ENCODE assay signal across 8 cellular contexts in the genomic region with DNA sequence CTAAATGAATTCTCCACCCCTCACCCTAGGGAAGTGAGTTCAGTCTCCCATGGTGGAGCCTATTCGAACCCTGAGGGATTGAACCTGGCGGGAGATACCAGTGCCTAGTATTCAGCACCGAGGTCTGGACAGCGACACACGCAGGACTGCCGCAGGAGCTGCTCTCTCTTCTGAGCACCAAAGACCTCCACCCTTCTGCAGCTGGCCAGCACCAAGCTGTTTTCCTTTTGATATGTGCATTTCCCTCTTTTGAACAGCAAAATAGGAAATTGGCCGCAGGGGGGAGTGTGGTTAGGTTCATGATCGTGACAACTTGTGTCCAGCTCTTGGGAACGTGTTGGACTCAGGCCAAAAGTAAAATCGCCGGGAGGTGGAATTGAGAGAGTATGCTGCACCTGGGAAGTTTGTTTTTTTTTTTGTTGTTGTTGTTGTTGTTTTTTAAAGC. TPM values are rescaled to one million over a fixed set of nuclear protein-coding genes. Genes with fewer than 3 reads are reported as not detected.
DNase-seq lines count a peak whose midpoint lies in the region; ATAC-seq and TF ChIP-seq lines count a peak whose summit lies in the region.

No MANE protein-coding gene starts in this region.

- CTCF ChIA-PET in CD8-positive, alpha-beta T cell (lab: Charles Lee) = no interaction called here
- CTCF ChIA-PET in IMR-90 (lab: Yijun Ruan, JAX) = no interaction called here

- H2AK5ac ChIP-seq in IMR-90 (ENCODE audit: low read depth, low read length) = no peak overlapping the region

- no peak overlapping the region for H3K4ac ChIP-seq in IMR-90 (ENCODE audit: low read depth, low read length)

- H3K79me1 ChIP-seq in IMR-90 (ENCODE audit: low read depth in 1 of 2, low read length in 2 of 2) = no peaks in the 10 kb centered on the region

- H3K36me3 Mint-ChIP-seq in CD8-positive, alpha-beta T cell = no peaks in the 10 kb centered on the region

- no peak overlapping the region for H2BK120ac ChIP-seq in IMR-90 (ENCODE audit: low read depth, low read length)

- no peak overlapping the region for H2BK20ac ChIP-seq in IMR-90 (ENCODE audit: low read depth, low read length)

- peaks cover 4% of the 10 kb centered on the region for H3K4me1 Mint-ChIP-seq in CD8-positive, alpha-beta T cell (ENCODE audit: low read depth)

- no peak for TF ChIP-seq CTCF in CD8-positive, alpha-beta T cell (IDR thresholded peaks at IDR 0.05)
- no peak for TF ChIP-seq CTCF in IMR-90 (conservative IDR thresholded peaks at IDR 0.05; ENCODE audit: low read depth, low read length)
- TF ChIP-seq CTCF in RWPE2 (IDR thresholded peaks at IDR 0.05; ENCODE audit: poor library complexity, severe bottlenecking) = no peak
- TF ChIP-seq CTCF in astrocyte of the spinal cord (IDR thresholded peaks at IDR 0.05; ENCODE audit: low read depth, low read length) = no peak
- TF ChIP-seq CTCF in WERI-Rb-1 (IDR thresholded peaks at IDR 0.05; ENCODE audit: low read depth, low read length) = no peak

- H3K23ac ChIP-seq in IMR-90 (ENCODE audit: low read depth, low read length) = no peak overlapping the region

- H3K36me3 ChIP-seq in CD8-positive, alpha-beta T cell (ENCODE audit: insufficient read depth, low read length) = no peaks in the 10 kb centered on the region
- H3K36me3 ChIP-seq in IMR-90 (ENCODE audit: control insufficient read depth, insufficient read depth, low read length) (no peaks in the 10 kb centered on the region), RWPE2 (ENCODE audit: low read depth) (no peaks in the 10 kb centered on the region), iPS-18a (ENCODE audit: control insufficient read depth, low read depth, low read length) (no peaks in the 10 kb centered on the region), WERI-Rb-1 (no peaks in the 10 kb centered on the region)

- no peaks in the 10 kb centered on the region for H3K9me3 ChIP-seq in CD8-positive, alpha-beta T cell (ENCODE audit: low read length)
- H3K9me3 ChIP-seq in IMR-90 (ENCODE audit: control insufficient read depth, insufficient read depth, low read length) = peaks cover 7% of the 10 kb centered on the region; the same call in 1 of the 2 replicates
- no peaks in the 10 kb centered on the region for H3K9me3 ChIP-seq in RWPE2 (ENCODE audit: severe bottlenecking)
- no peaks in the 10 kb centered on the region for H3K9me3 ChIP-seq in iPS-18a (ENCODE audit: control insufficient read depth, low read depth, low read length)
- no peaks in the 10 kb centered on the region for H3K9me3 ChIP-seq in WERI-Rb-1 (ENCODE audit: severe bottlenecking)

- no peaks in the 10 kb centered on the region for H3K9me3 Mint-ChIP-seq in CD8-positive, alpha-beta T cell

- no peak overlapping the region for H3K27ac Mint-ChIP-seq in CD8-positive, alpha-beta T cell

- H3K27me3 Mint-ChIP-seq in CD8-positive, alpha-beta T cell (ENCODE audit: low read depth) = peaks cover 55% of the 10 kb centered on the region

- no peak overlapping the region for H3K18ac ChIP-seq in IMR-90 (ENCODE audit: low read depth, low read length)

- H3K9ac ChIP-seq in IMR-90 (ENCODE audit: low read depth, low read length) (no peak overlapping the region), iPS-18a (ENCODE audit: low read length) (no peak overlapping the region)

- in situ Hi-C loops in IMR-90 (cut with MboI; ENCODE audit: low sequenced_read_pairs) = no loop called here
- in situ Hi-C loops in astrocyte of the spinal cord (cut with HindIII; ENCODE audit: low sequenced_read_pairs) = no loop called here

- no peak for TF ChIP-seq POLR2A in IMR-90 (IDR thresholded peaks at IDR 0.05; ENCODE audit: low read depth, low read length)

- BruUV-seq in IMR-90 (replicated peaks; lab: Mats Ljungman, UMichigan) = no TSS peak

- no peak overlapping the region for H3K14ac ChIP-seq in IMR-90 (replicated peaks; ENCODE audit: low read depth, low read length)

- no peak for TF ChIP-seq RAD21 in IMR-90 (IDR thresholded peaks at IDR 0.05; ENCODE audit: low read length)

- H3K27ac ChIP-seq in CD8-positive, alpha-beta T cell (ENCODE audit: low read depth, low read length) = no peak overlapping the region
- no peak overlapping the region for H3K27ac ChIP-seq in IMR-90 (ENCODE audit: insufficient read depth, low read length)
- no peak overlapping the region for H3K27ac ChIP-seq in RWPE2 (ENCODE audit: poor library complexity, severe bottlenecking)
- H3K27ac ChIP-seq in iPS-18a (ENCODE audit: low read length) = no peak overlapping the region
- no peak overlapping the region for H3K27ac ChIP-seq in WERI-Rb-1

- no peak overlapping the region for H2BK5ac ChIP-seq in IMR-90 (ENCODE audit: low read depth, low read length, poor library complexity, severe bottlenecking)

- no peaks in the 10 kb centered on the region for H3K4me1 ChIP-seq in CD8-positive, alpha-beta T cell (ENCODE audit: insufficient read depth, low read length)
- H3K4me1 ChIP-seq in IMR-90 (ENCODE audit: control insufficient read depth, insufficient read depth, low read length) (no peaks in the 10 kb centered on the region; the same call in 1 of the 2 replicates), RWPE2 (ENCODE audit: insufficient read depth, poor library complexity, severe bottlenecking) (peaks cover 4% of the 10 kb centered on the region), iPS-18a (ENCODE audit: control insufficient read depth, low read depth, low read length) (peaks cover 22% of the 10 kb centered on the region)

- 0% methylated on average over 3 of the region's 11 CpGs; no CpG with 5 or more reads in 1 of the 2 experiments for WGBS in IMR-90 (ENCODE audit: extremely low coverage in 2 of 2, insufficient read length in 1 of 2), 2 experiments

- no peak overlapping the region for H3K56ac ChIP-seq in IMR-90 (ENCODE audit: extremely low read depth, insufficient read depth, low read length)

- peak overlapping the region; percentile 1 for H2AFZ ChIP-seq in IMR-90 (replicated peaks; ENCODE audit: low read length, poor library complexity)

- H2BK15ac ChIP-seq in IMR-90 (ENCODE audit: low read depth, low read length) = no peak overlapping the region

- no peaks in the 10 kb centered on the region for H3K9me1 ChIP-seq in IMR-90 (ENCODE audit: insufficient read depth, low read length)

- H3K4me3 Mint-ChIP-seq in CD8-positive, alpha-beta T cell = no peak overlapping the region

- H4K8ac ChIP-seq in IMR-90 (ENCODE audit: low read depth in 2 of 2, low read length in 2 of 2) = no peak overlapping the region

- H3K4me3 ChIP-seq in CD8-positive, alpha-beta T cell (ENCODE audit: low read depth, low read length) = no peak overlapping the region
- H3K4me3 ChIP-seq in IMR-90 (ENCODE audit: insufficient read depth, low read depth, low read length) (no peak overlapping the region), RWPE2 (ENCODE audit: severe bottlenecking) (no peak overlapping the region), astrocyte of the spinal cord (ENCODE audit: low read depth, low read length) (no peak overlapping the region), iPS-18a (ENCODE audit: low read length) (peak overlapping the region; percentile 45), WERI-Rb-1 (ENCODE audit: low read depth, low read length) (no peak overlapping the region)

- intact Hi-C loops in CD8-positive, alpha-beta T cell (cut with DNase I, micrococcal nuclease) = loop anchor here in 1 of 2 experiments (5.0 kb wide), 1 partner anchor 48 kb away; no protein-coding TSS in a partner anchor
- intact Hi-C loops in IMR-90 (cut with micrococcal nuclease) = no loop called here

- no peak overlapping the region for H4K91ac ChIP-seq in IMR-90 (ENCODE audit: insufficient read depth, low read depth, low read length)

- peak; percentile 62 for ATAC-seq in CD8-positive, alpha-beta T cell
- ATAC-seq in GM19468 (IDR thresholded peaks at IDR 0.05; ENCODE audit: extremely low read depth, unreplicated experiment) = peak; percentile 67
- ATAC-seq in IMR-90 (ENCODE audit: low read depth) = peak; percentile 100
- peak; percentile 82 for ATAC-seq in RWPE2 (ENCODE audit: low read depth)

- no peak overlapping the region for H4K5ac ChIP-seq in IMR-90 (ENCODE audit: low read depth, low read length)

- peaks cover 25% of the 10 kb centered on the region for H3K27me3 ChIP-seq in CD8-positive, alpha-beta T cell (ENCODE audit: insufficient read depth, low read length)
- H3K27me3 ChIP-seq in IMR-90 (ENCODE audit: control insufficient read depth, insufficient read depth, low read length) (peaks cover 43% of the 10 kb centered on the region), RWPE2 (ENCODE audit: insufficient read depth, poor library complexity, severe bottlenecking) (peaks cover 51% of the 10 kb centered on the region), iPS-18a (ENCODE audit: control insufficient read depth, insufficient read depth, low read length) (peaks cover 67% of the 10 kb centered on the region), WERI-Rb-1 (ENCODE audit: insufficient read depth, low read depth, severe bottlenecking) (no peaks in the 10 kb centered on the region)

- H2AK9ac ChIP-seq in IMR-90 (replicated peaks; ENCODE audit: low read depth, low read length, poor library complexity) = no peak overlapping the region

- no peaks in the 10 kb centered on the region for H4K20me1 ChIP-seq in IMR-90 (ENCODE audit: insufficient read depth, low read length)

- DNase-seq in CD8-positive, alpha-beta T cell = peak in 5 of 7 experiments; percentile 2 to 36 (median 20)
- peak; percentile 74 for DNase-seq in IMR-90
- DNase-seq in RWPE2 (ENCODE audit: low spot score) = no peak
- peak; percentile 76 for DNase-seq in astrocyte of the spinal cord (ENCODE audit: low read depth, low spot score)
- peak; percentile 10 to 47 for DNase-seq in stimulated activated CD4-positive, alpha-beta T cell treated with anti-CD3 and anti-CD28 coated beads, Interleukin-15, amount 100 ng/mL, for 48 hours (ENCODE audit: low read depth in 2 of 2)
- no peak for DNase-seq in WERI-Rb-1

- dilution Hi-C loops in IMR-90 (cut with HindIII; ENCODE audit: low sequenced_read_pairs, unreplicated experiment) = no loop called here

- POLR2A ChIA-PET in CD8-positive, alpha-beta T cell (lab: Charles Lee) = no interaction called here
- POLR2A ChIA-PET in IMR-90 (lab: Charles Lee; ENCODE audit: unreplicated experiment) = no interaction called here

- H3K4me2 ChIP-seq in IMR-90 (ENCODE audit: low read depth, low read length) = no peak overlapping the region

TF ChIP-seq in IMR-90, 13 proteins besides CTCF, POLR2A, EP300 and RAD21 (continues in another document):
- TF ChIP-seq SMC3 (IDR thresholded peaks at IDR 0.05; ENCODE audit: low read depth, low read length) = no peak
- no peak for TF ChIP-seq RFX5 (IDR thresholded peaks at IDR 0.05; ENCODE audit: low read depth, low read length)
- TF ChIP-seq CHD1 (IDR thresholded peaks at IDR 0.05; ENCODE audit: low read depth, low read length) = no peak

RNA-seq across cellular contexts. Expression of a gene that starts 1.2 kb away (rescaled TPM):
- total RNA-seq in CD8-positive, alpha-beta T cell = not detected
- total RNA-seq in IMR-90 (2012; rRNA removed) = not detected in 2 replicates
- polyA plus RNA-seq in IMR-90 (2012; rRNA removed) = not detected in 2 replicates
- not detected in 2 replicates for polyA plus RNA-seq in IMR-90 (2012; cell fraction: cytosol; rRNA removed)
- not detected in 2 replicates for polyA plus RNA-seq in IMR-90 (2012; cell fraction: nucleus; rRNA removed; ENCODE audit: low replicate concordance)

Comparison
In these comparisons a context has a peak if more than half of its experiments do, and no peak if none do; other contexts are left out.
1. DNase-seq: peak in CD8-positive, alpha-beta T cell (5 of 7), IMR-90 (single experiment), astrocyte of the spinal cord (single experiment) and stimulated activated CD4-positive, alpha-beta T cell treated with anti-CD3 and anti-CD28 coated beads, Interleukin-15, amount 100 ng/mL, for 48 hours (2 of 2); none in RWPE2 (single experiment) and WERI-Rb-1 (single experiment).
2. Peak in every context shown above with its lines, with median percentiles within 50 percentile points of each other: ATAC-seq.